In genomic region chr18:5770176-5770575, GRCh38 we compare ENCODE assay signal across 34 cellular contexts.
"Had no signal": no experiment of that assay in that cellular context is flagged by ENCODE, and none has a peak within 500 bp of the region (broad histone marks: within the 10 kb centered on the region; RNA-seq: fewer than 3 reads in every experiment).

No MANE protein-coding gene starts in this region.

- H3K4me3 Mint-ChIP-seq: activated B cell treated with CpG ODN at 0.5 μM for 24 hours; activated CD4-positive, alpha-beta memory T cell treated with anti-CD3 and anti-CD28 coated beads for 36 hours; activated CD8-positive, alpha-beta memory T cell treated with anti-CD3 and anti-CD28 coated beads, Interleukin-2, amount 10 ng/mL, durations not matched to agents 7 days and 5 days; activated CD8-positive, alpha-beta T cell treated with anti-CD3 and anti-CD28 coated beads, Interleukin-2, amount 10 ng/mL, durations not matched to agents 7 days and 5 days; activated naive CD4-positive, alpha-beta T cell treated with anti-CD3 and anti-CD28 coated beads, Interleukin-2, amount 10 ng/mL, durations not matched to agents 7 days and 5 days; activated naive CD8-positive, alpha-beta T cell treated with anti-CD3 and anti-CD28 coated beads, Interleukin-2, amount 10 ng/mL, durations not matched to agents 7 days and 5 days; activated T-helper 1 cell treated with anti-CD3 and anti-CD28 coated beads, Interleukin-12 subunit alpha, Interleukin-12 subunit beta, Interleukin-2, Interleukin-4 antibody, amounts not matched to agents 30 ng/mL and 10 ng/mL and 1 ng/mL, durations not matched to agents 14 hours and 24 hours and 36 hours; central memory CD8-positive, alpha-beta T cell; effector memory CD8-positive, alpha-beta T cell; T-helper 17 cell; T-helper 2 cell treated with Interferon-gamma antibody and Interleukin-4, amounts not matched to agents 5 μg/mL and 100 μg/mL, for 36 hours had no signal

- H3K4me1 Mint-ChIP-seq: activated B cell treated with CpG ODN at 0.5 μM for 24 hours; activated CD8-positive, alpha-beta memory T cell treated with anti-CD3 and anti-CD28 coated beads, Interleukin-2, amount 10 ng/mL, durations not matched to agents 7 days and 5 days; activated naive CD4-positive, alpha-beta T cell treated with anti-CD3 and anti-CD28 coated beads, Interleukin-2, amount 10 ng/mL, durations not matched to agents 7 days and 5 days; activated naive CD8-positive, alpha-beta T cell treated with anti-CD3 and anti-CD28 coated beads, Interleukin-2, amount 10 ng/mL, durations not matched to agents 7 days and 5 days; central memory CD8-positive, alpha-beta T cell; T-helper 17 cell had no signal

- ATAC-seq: activated CD4-positive, CD25-positive, alpha-beta regulatory T cell treated with anti-CD3 and anti-CD28 coated beads, Interleukin-2, amount 50 U/mL, for 24 hours; activated CD8-positive, alpha-beta memory T cell treated with anti-CD3 and anti-CD28 coated beads, Interleukin-2, amount 10 ng/mL, durations not matched to agents 7 days and 5 days; activated CD8-positive, alpha-beta T cell treated with anti-CD3 and anti-CD28 coated beads, Interleukin-2, amount 10 ng/mL, durations not matched to agents 7 days and 5 days; activated naive CD4-positive, alpha-beta T cell treated with anti-CD3 and anti-CD28 coated beads, Interleukin-2, amount 50 U/mL, for 72 hours; effector memory CD8-positive, alpha-beta T cell; foreskin keratinocyte; gastrocnemius medialis; heart left ventricle; T-helper 17 cell had no signal

- H3K36me3 Mint-ChIP-seq: activated CD4-positive, alpha-beta memory T cell treated with anti-CD3 and anti-CD28 coated beads for 36 hours; activated CD8-positive, alpha-beta memory T cell treated with anti-CD3 and anti-CD28 coated beads, Interleukin-2, amount 10 ng/mL, durations not matched to agents 7 days and 5 days; activated naive CD4-positive, alpha-beta T cell treated with anti-CD3 and anti-CD28 coated beads, Interleukin-2, amount 10 ng/mL, durations not matched to agents 7 days and 5 days; activated naive CD4-positive, alpha-beta T cell treated with anti-CD3 and anti-CD28 coated beads, Interleukin-2, amount 50 U/mL, for 72 hours; activated naive CD8-positive, alpha-beta T cell treated with anti-CD3 and anti-CD28 coated beads, Interleukin-2, amount 10 ng/mL, durations not matched to agents 7 days and 5 days had no signal

- H3K4me1 ChIP-seq: ascending aorta, foreskin keratinocyte, gastrocnemius medialis, heart left ventricle had no signal

- DNase-seq: activated B cell treated with CpG ODN at 0.5 μM for 24 hours; activated CD4-positive, alpha-beta memory T cell treated with anti-CD3 and anti-CD28 coated beads for 36 hours; activated CD4-positive, alpha-beta T cell treated with anti-CD3 and anti-CD28 coated beads for 48 hours; activated CD4-positive, alpha-beta T cell treated with anti-CD3 and anti-CD28 coated beads, Interleukin-2, amount 50 U/mL, for 1 hour; activated CD8-positive, alpha-beta memory T cell treated with anti-CD3 and anti-CD28 coated beads, Interleukin-2, amount 10 ng/mL, durations not matched to agents 7 days and 5 days; activated CD8-positive, alpha-beta memory T cell treated with anti-CD3 and anti-CD28 coated beads, Interleukin-2, amount 50 U/mL, for 4 hours; activated CD8-positive, alpha-beta T cell treated with anti-CD3 and anti-CD28 coated beads, Interleukin-2, amount 10 ng/mL, durations not matched to agents 7 days and 5 days; activated gamma-delta T cell; activated naive CD4-positive, alpha-beta T cell; activated naive CD4-positive, alpha-beta T cell treated with anti-CD3 and anti-CD28 coated beads, Interleukin-2, amount 10 ng/mL, durations not matched to agents 7 days and 5 days; activated naive CD8-positive, alpha-beta T cell treated with anti-CD3 and anti-CD28 coated beads, Interleukin-2, amount 10 ng/mL, durations not matched to agents 7 days and 5 days; activated T-cell treated with anti-CD3 and anti-CD28 coated beads, Interleukin-2, amount 50 U/mL, for 1 hour; activated T-cell treated with anti-CD3 and anti-CD28 coated beads, Interleukin-2, amount 50 U/mL, for 48 hours; brain microvascular endothelial cell; cortex of kidney; dermis blood vessel endothelial cell; effector CD4-positive, alpha-beta T cell; effector memory CD8-positive, alpha-beta T cell; gastrocnemius medialis; glutamatergic neuron; heart left ventricle; T-helper 1 cell; T-helper 17 cell; T1000; WERI-Rb-1 had no signal

- H3K9me3 ChIP-seq: ascending aorta, gastrocnemius medialis, heart left ventricle had no signal

- H3K36me3 ChIP-seq: ascending aorta, brain microvascular endothelial cell, gastrocnemius medialis, heart left ventricle, WERI-Rb-1 had no signal

- H3K27ac ChIP-seq: ascending aorta, brain microvascular endothelial cell, epithelial cell of prostate, foreskin keratinocyte, gastrocnemius medialis, heart left ventricle, WERI-Rb-1 had no signal

- H3K4me3 ChIP-seq: ascending aorta, gastrocnemius medialis, heart left ventricle had no signal

- H3K27ac Mint-ChIP-seq: activated B cell treated with CpG ODN at 0.5 μM for 24 hours; activated CD4-positive, alpha-beta memory T cell treated with anti-CD3 and anti-CD28 coated beads for 36 hours; activated CD8-positive, alpha-beta memory T cell treated with anti-CD3 and anti-CD28 coated beads, Interleukin-2, amount 10 ng/mL, durations not matched to agents 7 days and 5 days; activated CD8-positive, alpha-beta T cell treated with anti-CD3 and anti-CD28 coated beads, Interleukin-2, amount 10 ng/mL, durations not matched to agents 7 days and 5 days; activated naive CD4-positive, alpha-beta T cell treated with anti-CD3 and anti-CD28 coated beads, Interleukin-2, amount 10 ng/mL, durations not matched to agents 7 days and 5 days; activated naive CD4-positive, alpha-beta T cell treated with anti-CD3 and anti-CD28 coated beads, Interleukin-2, amount 50 U/mL, for 72 hours; activated naive CD8-positive, alpha-beta T cell treated with anti-CD3 and anti-CD28 coated beads, Interleukin-2, amount 10 ng/mL, durations not matched to agents 7 days and 5 days; activated T-helper 1 cell treated with anti-CD3 and anti-CD28 coated beads, Interleukin-12 subunit alpha, Interleukin-12 subunit beta, Interleukin-2, Interleukin-4 antibody, amounts not matched to agents 30 ng/mL and 10 ng/mL and 1 ng/mL, durations not matched to agents 14 hours and 24 hours and 36 hours; activated T-helper 2 cell treated with anti-CD3 and anti-CD28 coated beads, Interferon-gamma antibody, Interleukin-2, Interleukin-4, amounts not matched to agents 10 μg/mL and 5 μg/mL and 100 μg/mL, durations not matched to agents 14 hours and 24 hours and 36 hours; effector memory CD8-positive, alpha-beta T cell; T-helper 17 cell; T-helper 2 cell treated with Interferon-gamma antibody and Interleukin-4, amounts not matched to agents 5 μg/mL and 100 μg/mL, for 36 hours had no signal

- H3K9me3 Mint-ChIP-seq: activated B cell treated with CpG ODN at 0.5 μM for 24 hours; activated CD4-positive, alpha-beta memory T cell treated with anti-CD3 and anti-CD28 coated beads for 36 hours; activated naive CD4-positive, alpha-beta T cell treated with anti-CD3 and anti-CD28 coated beads, Interleukin-2, amount 10 ng/mL, durations not matched to agents 7 days and 5 days; activated naive CD4-positive, alpha-beta T cell treated with anti-CD3 and anti-CD28 coated beads, Interleukin-2, amount 50 U/mL, for 72 hours; activated naive CD8-positive, alpha-beta T cell treated with anti-CD3 and anti-CD28 coated beads, Interleukin-2, amount 10 ng/mL, durations not matched to agents 7 days and 5 days; activated T-helper 1 cell treated with anti-CD3 and anti-CD28 coated beads, Interleukin-12 subunit alpha, Interleukin-12 subunit beta, Interleukin-2, Interleukin-4 antibody, amounts not matched to agents 30 ng/mL and 10 ng/mL and 1 ng/mL, durations not matched to agents 14 hours and 24 hours and 36 hours; activated T-helper 2 cell treated with anti-CD3 and anti-CD28 coated beads, Interferon-gamma antibody, Interleukin-2, Interleukin-4, amounts not matched to agents 10 μg/mL and 5 μg/mL and 100 μg/mL, durations not matched to agents 14 hours and 24 hours and 36 hours; T-helper 2 cell treated with Interferon-gamma antibody and Interleukin-4, amounts not matched to agents 5 μg/mL and 100 μg/mL, for 36 hours had no signal

- H3K27me3 Mint-ChIP-seq: activated B cell treated with CpG ODN at 0.5 μM for 24 hours; activated CD4-positive, alpha-beta memory T cell treated with anti-CD3 and anti-CD28 coated beads for 36 hours; activated CD8-positive, alpha-beta memory T cell treated with anti-CD3 and anti-CD28 coated beads, Interleukin-2, amount 10 ng/mL, durations not matched to agents 7 days and 5 days; activated naive CD4-positive, alpha-beta T cell treated with anti-CD3 and anti-CD28 coated beads, Interleukin-2, amount 10 ng/mL, durations not matched to agents 7 days and 5 days; activated naive CD8-positive, alpha-beta T cell treated with anti-CD3 and anti-CD28 coated beads, Interleukin-2, amount 10 ng/mL, durations not matched to agents 7 days and 5 days; effector memory CD8-positive, alpha-beta T cell had no signal

- H3K27me3 ChIP-seq: ascending aorta, brain microvascular endothelial cell, foreskin keratinocyte, gastrocnemius medialis had no signal
